ENCODE assay signal across 8 cellular contexts in the genomic region with DNA sequence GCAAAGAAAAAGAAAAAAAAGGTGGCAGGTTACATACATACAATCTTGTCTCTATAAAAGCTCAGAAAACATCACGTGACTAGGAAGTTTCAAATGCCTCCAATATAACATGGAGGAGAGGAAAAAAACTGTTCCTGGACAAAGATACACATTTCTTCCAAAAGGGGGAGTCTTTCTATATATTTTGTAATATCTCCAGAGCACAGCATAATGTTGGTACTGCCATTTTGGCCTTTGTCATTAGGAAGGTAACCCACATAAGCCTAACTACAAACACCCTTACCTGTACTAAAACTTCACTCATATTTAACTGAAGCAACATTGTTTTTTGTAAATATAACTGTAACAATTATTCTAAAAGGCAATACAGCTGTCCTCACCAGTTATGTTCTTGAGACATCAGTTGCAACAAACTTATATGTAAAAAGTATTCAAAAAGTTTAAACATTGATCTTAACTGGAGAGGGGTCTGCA. TPM values are rescaled to one million over a fixed set of nuclear protein-coding genes. Genes with fewer than 3 reads are reported as not detected.
DNase-seq lines count a peak whose midpoint lies in the region; ATAC-seq, FAIRE-seq and TF ChIP-seq lines count a peak whose summit lies in the region.

No MANE protein-coding gene starts in this region.

- POLR2A ChIA-PET in HEK293 (lab: Yijun Ruan, JAX) = interaction anchor here (0.6 to 1.6 kb wide), 3 partner anchors 12 to 48 kb away, joined by 3 read pairs; a partner anchor contains a TSS

- peaks cover 20 to 30% (median 26%) of the 10 kb centered on the region in 11 experiments for H3K36me3 ChIP-seq in BLaER1 treated with 17β-estradiol and CSF1 and Interleukin-3, amounts not matched to agents 10 nM and 100 nM
- H3K36me3 ChIP-seq in HEK293 (ENCODE audit: control insufficient read depth in 2 of 2, insufficient read depth in 1 of 2, low read length in 2 of 2) (peaks cover 21 to 29% of the 10 kb centered on the region in 2 experiments), adipocyte (ENCODE audit: control insufficient read depth, insufficient read depth, low read length, severe bottlenecking) (peaks cover 21% of the 10 kb centered on the region), upper lobe of left lung (peaks cover 0 to 16% (median 4%) of the 10 kb centered on the region in 4 donors)

- H3K27ac ChIP-seq in BLaER1 treated with 17β-estradiol and CSF1 and Interleukin-3, amounts not matched to agents 10 nM and 100 nM = peak overlapping the region in 1 of 11 experiments; percentile 99; a peak in 2 of 22 replicates
- H3K27ac ChIP-seq in HEK293 (ENCODE audit: extremely low read depth, low read depth, low read length) = peak overlapping the region; percentile 82
- no peak overlapping the region for H3K27ac ChIP-seq in upper lobe of left lung

- 58 to 80% methylated on average over 1 of the region's 1 CpG for WGBS in upper lobe of left lung, 2 donors

- H3K4me3 ChIP-seq in BLaER1 treated with 17β-estradiol and CSF1 and Interleukin-3, amounts not matched to agents 10 nM and 100 nM = peak overlapping the region in 3 of 10 experiments; percentile 86 to 99 (median 98); a peak in 5 of 20 replicates
- H3K4me3 ChIP-seq in HEK293 (ENCODE audit: low read depth, low read length) (no peak overlapping the region), adipocyte (ENCODE audit: low read length) (peak overlapping the region; percentile 94), upper lobe of left lung (no peak overlapping the region)

- no peaks in the 10 kb centered on the region for H3K9me3 ChIP-seq in BLaER1 treated with 17β-estradiol and CSF1 and Interleukin-3, amounts not matched to agents 10 nM and 100 nM (replicated peaks in 1 of 11)
- no peaks in the 10 kb centered on the region for H3K9me3 ChIP-seq in HEK293 (ENCODE audit: control insufficient read depth, insufficient read depth, low read depth, low read length)
- H3K9me3 ChIP-seq in adipocyte (ENCODE audit: control insufficient read depth, low read length) = no peaks in the 10 kb centered on the region
- no peaks in the 10 kb centered on the region for H3K9me3 ChIP-seq in upper lobe of left lung

- no peak for TF ChIP-seq EP300 in upper lobe of left lung (IDR thresholded peaks at IDR 0.05)

- FAIRE-seq in frontal cortex (lab: Jason Lieb, UNC) = no peak

- CTCF ChIA-PET in HEK293 (lab: Yijun Ruan, JAX) = interaction anchor here (0.6 to 2.3 kb wide), 17 partner anchors 10 to 598 kb away, joined by 3 to 7 read pairs (median 5); a partner anchor contains a TSS

- no peak for TF ChIP-seq POLR2A in upper lobe of left lung (IDR thresholded peaks at IDR 0.05)

- H3K4me1 ChIP-seq in BLaER1 treated with 17β-estradiol and CSF1 and Interleukin-3, amounts not matched to agents 10 nM and 100 nM = peaks cover 12 to 65% (median 30%) of the 10 kb centered on the region in 10 experiments
- H3K4me1 ChIP-seq in HEK293 (ENCODE audit: control insufficient read depth, insufficient read depth, low read length) (peaks cover 8% of the 10 kb centered on the region), adipocyte (ENCODE audit: control insufficient read depth, insufficient read depth, low read length) (peaks cover 30% of the 10 kb centered on the region), upper lobe of left lung (peaks cover 20 to 34% (median 27%) of the 10 kb centered on the region in 4 donors)

- H3K4me2 ChIP-seq in BLaER1 treated with 17β-estradiol and CSF1 and Interleukin-3, amounts not matched to agents 10 nM and 100 nM = peak overlapping the region in 10 of 11 experiments; percentile 81 to 96 (median 88); a peak in 18 of 22 replicates

- DNase-seq in NCI-H510A treated with DMSO at 0.1 percent for 48 hours (lab: John Stamatoyannopoulos, UW) = peak; percentile 86
- DNase-seq in adipocyte (ENCODE audit: low read depth) = peak; percentile 82
- peak; percentile 12 for DNase-seq in medulla oblongata (ENCODE audit: extremely low spot score)
- no peak for DNase-seq in upper lobe of left lung
- DNase-seq in frontal cortex (ENCODE audit: low spot score in 2 of 2) = no peak

- H4K20me1 ChIP-seq in BLaER1 treated with 17β-estradiol and CSF1 and Interleukin-3, amounts not matched to agents 10 nM and 100 nM = peaks cover 25 to 35% (median 30%) of the 10 kb centered on the region in 11 experiments; a peak in 21 of 22 replicates

- H3K9ac ChIP-seq in BLaER1 treated with 17β-estradiol and CSF1 and Interleukin-3, amounts not matched to agents 10 nM and 100 nM = no peak overlapping the region; a peak in 1 of 22 replicates
- peak overlapping the region; percentile 97 for H3K9ac ChIP-seq in adipocyte (ENCODE audit: low read length)

- ATAC-seq in upper lobe of left lung (ENCODE audit: low FRiP score in 2 of 2) (no peak), GM21423 (IDR thresholded peaks at IDR 0.05; ENCODE audit: unreplicated experiment) (no peak)

- TF ChIP-seq CTCF in HEK293 (tag by site-specific recombination; IDR thresholded peaks at IDR 0.05) = 0 out of 2 replicates have a peak, but pooled peaks have one; percentile 44
- no peak for TF ChIP-seq CTCF in upper lobe of left lung (IDR thresholded peaks at IDR 0.05)

- no peaks in the 10 kb centered on the region for H3K27me3 ChIP-seq in BLaER1 treated with 17β-estradiol and CSF1 and Interleukin-3, amounts not matched to agents 10 nM and 100 nM
- no peaks in the 10 kb centered on the region for H3K27me3 ChIP-seq in adipocyte (replicated peaks; ENCODE audit: control insufficient read depth, insufficient read depth, low read length)
- H3K27me3 ChIP-seq in upper lobe of left lung = no peaks in the 10 kb centered on the region

TF ChIP-seq in HEK293, 187 proteins besides CTCF, POLR2A, EP300 and RAD21 (continues in another document):
- TF ChIP-seq ZNF629 (tag by site-specific recombination; IDR thresholded peaks at IDR 0.05) = peak; percentile 58
- TF ChIP-seq SP7 (tag by site-specific recombination; IDR thresholded peaks at IDR 0.05) = peak; percentile 46; the same call in 1 of the 2 replicates
- TF ChIP-seq IKZF3 (tag by site-specific recombination; IDR thresholded peaks at IDR 0.05) = peak; percentile 93
- TF ChIP-seq, protein P1, sequence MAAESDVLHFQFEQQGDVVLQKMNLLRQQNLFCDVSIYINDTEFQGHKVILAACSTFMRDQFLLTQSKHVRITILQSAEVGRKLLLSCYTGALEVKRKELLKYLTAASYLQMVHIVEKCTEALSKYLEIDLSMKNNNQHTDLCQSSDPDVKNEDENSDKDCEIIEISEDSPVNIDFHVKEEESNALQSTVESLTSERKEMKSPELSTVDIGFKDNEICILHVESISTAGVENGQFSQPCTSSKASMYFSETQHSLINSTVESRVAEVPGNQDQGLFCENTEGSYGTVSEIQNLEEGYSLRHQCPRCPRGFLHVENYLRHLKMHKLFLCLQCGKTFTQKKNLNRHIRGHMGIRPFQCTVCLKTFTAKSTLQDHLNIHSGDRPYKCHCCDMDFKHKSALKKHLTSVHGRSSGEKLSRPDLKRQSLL (tag by site-specific recombination; IDR thresholded peaks at IDR 0.05) = peak; percentile 58; the same call in 1 of the 2 replicates
- TF ChIP-seq, protein P2, sequence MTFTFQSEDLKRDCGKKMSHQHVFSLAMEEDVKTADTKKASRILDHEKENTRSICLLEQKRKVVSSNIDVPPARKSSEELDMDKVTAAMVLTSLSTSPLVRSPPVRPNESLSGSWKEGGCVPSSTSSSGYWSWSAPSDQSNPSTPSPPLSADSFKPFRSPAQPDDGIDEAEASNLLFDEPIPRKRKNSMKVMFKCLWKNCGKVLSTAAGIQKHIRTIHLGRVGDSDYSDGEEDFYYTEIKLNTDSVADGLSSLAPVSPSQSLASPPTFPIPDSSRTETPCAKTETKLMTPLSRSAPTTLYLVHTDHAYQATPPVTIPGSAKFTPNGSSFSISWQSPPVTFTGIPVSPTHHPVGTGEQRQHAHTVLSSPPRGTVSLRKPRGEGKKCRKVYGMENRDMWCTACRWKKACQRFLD (tag by site-specific recombination; IDR thresholded peaks at IDR 0.05) = no peak
- TF ChIP-seq, protein P3, sequence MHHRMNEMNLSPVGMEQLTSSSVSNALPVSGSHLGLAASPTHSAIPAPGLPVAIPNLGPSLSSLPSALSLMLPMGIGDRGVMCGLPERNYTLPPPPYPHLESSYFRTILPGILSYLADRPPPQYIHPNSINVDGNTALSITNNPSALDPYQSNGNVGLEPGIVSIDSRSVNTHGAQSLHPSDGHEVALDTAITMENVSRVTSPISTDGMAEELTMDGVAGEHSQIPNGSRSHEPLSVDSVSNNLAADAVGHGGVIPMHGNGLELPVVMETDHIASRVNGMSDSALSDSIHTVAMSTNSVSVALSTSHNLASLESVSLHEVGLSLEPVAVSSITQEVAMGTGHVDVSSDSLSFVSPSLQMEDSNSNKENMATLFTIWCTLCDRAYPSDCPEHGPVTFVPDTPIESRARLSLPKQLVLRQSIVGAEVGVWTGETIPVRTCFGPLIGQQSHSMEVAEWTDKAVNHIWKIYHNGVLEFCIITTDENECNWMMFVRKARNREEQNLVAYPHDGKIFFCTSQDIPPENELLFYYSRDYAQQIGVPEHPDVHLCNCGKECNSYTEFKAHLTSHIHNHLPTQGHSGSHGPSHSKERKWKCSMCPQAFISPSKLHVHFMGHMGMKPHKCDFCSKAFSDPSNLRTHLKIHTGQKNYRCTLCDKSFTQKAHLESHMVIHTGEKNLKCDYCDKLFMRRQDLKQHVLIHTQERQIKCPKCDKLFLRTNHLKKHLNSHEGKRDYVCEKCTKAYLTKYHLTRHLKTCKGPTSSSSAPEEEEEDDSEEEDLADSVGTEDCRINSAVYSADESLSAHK (tag by site-specific recombination; IDR thresholded peaks at IDR 0.05) = peak; percentile 90
- TF ChIP-seq ZNF24 (tag by site-specific recombination; IDR thresholded peaks at IDR 0.05) = peak; percentile 71
- TF ChIP-seq ZBTB21 (tag by site-specific recombination; IDR thresholded peaks at IDR 0.05) = peak; percentile 47; the same call in 1 of the 2 replicates
- TF ChIP-seq, protein P4, sequence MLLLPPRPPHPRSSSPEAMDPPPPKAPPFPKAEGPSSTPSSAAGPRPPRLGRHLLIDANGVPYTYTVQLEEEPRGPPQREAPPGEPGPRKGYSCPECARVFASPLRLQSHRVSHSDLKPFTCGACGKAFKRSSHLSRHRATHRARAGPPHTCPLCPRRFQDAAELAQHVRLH (tag by site-specific recombination; IDR thresholded peaks at IDR 0.05) = peak; percentile 43; the same call in 1 of the 2 replicates
- TF ChIP-seq, protein P5, sequence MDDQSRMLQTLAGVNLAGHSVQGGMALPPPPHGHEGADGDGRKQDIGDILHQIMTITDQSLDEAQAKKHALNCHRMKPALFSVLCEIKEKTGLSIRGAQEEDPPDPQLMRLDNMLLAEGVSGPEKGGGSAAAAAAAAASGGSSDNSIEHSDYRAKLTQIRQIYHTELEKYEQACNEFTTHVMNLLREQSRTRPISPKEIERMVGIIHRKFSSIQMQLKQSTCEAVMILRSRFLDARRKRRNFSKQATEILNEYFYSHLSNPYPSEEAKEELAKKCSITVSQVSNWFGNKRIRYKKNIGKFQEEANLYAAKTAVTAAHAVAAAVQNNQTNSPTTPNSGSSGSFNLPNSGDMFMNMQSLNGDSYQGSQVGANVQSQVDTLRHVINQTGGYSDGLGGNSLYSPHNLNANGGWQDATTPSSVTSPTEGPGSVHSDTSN (CRISPR knock-in tag; IDR thresholded peaks at IDR 0.05) = no peak

RNA-seq across cellular contexts. Expression of a gene that starts 1.2 kb away (rescaled TPM):
- total RNA-seq in upper lobe of left lung (100 to 1,000 TPM; 152 to 415 (median 344) TPM), frontal cortex (230 TPM)

RNA-seq across cellular contexts. Expression of a gene that starts 48.4 kb away (rescaled TPM):
- under 1 TPM in 4 of 6 donors, not detected in 2; 0.54 to 0.79 (median 0.67) TPM for total RNA-seq in upper lobe of left lung
- total RNA-seq in frontal cortex = 0.82 TPM

Comparison
In these comparisons a context has a peak if more than half of its experiments do, and no peak if none do; other contexts are left out.
1. DNase-seq: peak in NCI-H510A treated with DMSO at 0.1 percent for 48 hours (single experiment), adipocyte (single experiment) and medulla oblongata (single experiment); none in upper lobe of left lung (0 of 2) and frontal cortex (0 of 2).